In the genomic region with DNA sequence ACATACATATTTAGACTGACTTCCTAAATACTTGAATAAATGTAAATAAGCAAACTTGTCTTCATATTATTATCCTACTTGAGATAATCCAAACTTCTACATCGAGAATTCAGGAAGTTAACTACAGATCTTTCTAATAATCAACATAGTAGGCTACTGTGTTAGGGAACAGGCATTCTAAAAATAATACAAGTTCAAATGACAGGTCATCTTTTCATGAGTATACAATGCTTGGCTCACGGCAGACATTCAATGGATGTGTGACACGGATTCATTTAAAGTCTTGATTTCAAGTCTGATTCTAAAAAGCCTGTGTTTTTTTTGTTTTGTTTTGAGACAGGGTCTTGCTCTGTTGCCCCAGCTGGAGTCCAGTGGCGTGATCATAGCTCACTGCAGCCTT, we compare ENCODE assay signal across 30 cellular contexts.
"Had no signal": no experiment of that assay in that cellular context is flagged by ENCODE, and none has a peak within 500 bp of the region (broad histone marks: within the 10 kb centered on the region; RNA-seq: fewer than 3 reads in every experiment).

No MANE protein-coding gene starts in this region.

- H3K9me3 ChIP-seq: pancreas, prostate gland, spleen, suprapubic skin, testis, tibial artery, transverse colon, upper lobe of right lung, uterus had no signal

- H3K9me3 Mint-ChIP-seq: naive B cell; naive thymus-derived CD8-positive, alpha-beta T cell; natural killer cell treated with Interleukin-12 subunit alpha and Interleukin-12 subunit beta and Interleukin-15 and Interleukin-18, amount 100 ng/mL, for 72 hours; nephron progenitor cell; neural progenitor cell; stimulated activated memory B cell treated with anti-CD40 and anti-IgM and Interleukin-4, amounts not matched to agents 10 μg/mL and 1 μg/mL and 100 μg/mL, for 72 hours; stimulated activated naive CD8-positive, alpha-beta T cell treated with anti-CD3 and anti-CD28 coated beads, Interleukin-15, amount 100 ng/mL, for 72 hours; type B pancreatic cell had no signal

- H3K4me3 ChIP-seq: neural progenitor cell, pancreas, prostate gland, skin epidermis, smooth muscle cell, spleen, suprapubic skin, testis, tibial artery, transverse colon, upper lobe of right lung, uterus had no signal

- H3K27me3 ChIP-seq: neural progenitor cell, pancreas, spleen, suprapubic skin, testis, tibial artery, transverse colon, upper lobe of right lung, uterus had no signal

- H3K4me3 Mint-ChIP-seq: naive B cell; naive thymus-derived CD8-positive, alpha-beta T cell; natural killer cell treated with Interleukin-12 subunit alpha and Interleukin-12 subunit beta and Interleukin-15 and Interleukin-18, amount 100 ng/mL, for 72 hours; nephron progenitor cell; neural progenitor cell; stimulated activated memory B cell treated with anti-CD40 and anti-IgM and Interleukin-4, amounts not matched to agents 10 μg/mL and 1 μg/mL and 100 μg/mL, for 72 hours; stimulated activated naive CD8-positive, alpha-beta T cell treated with anti-CD3 and anti-CD28 coated beads, Interleukin-15, amount 100 ng/mL, for 72 hours; type B pancreatic cell had no signal

- H3K27ac ChIP-seq: neural progenitor cell, pancreas, prostate gland, skin epidermis, spleen, suprapubic skin, testis, tibial artery, transverse colon, upper lobe of right lung, uterus had no signal

- FAIRE-seq: pancreas had no signal

- H3K36me3 ChIP-seq: prostate gland, uterus had no signal

- ATAC-seq: naive thymus-derived CD8-positive, alpha-beta T cell; natural killer cell treated with Interleukin-12 subunit alpha and Interleukin-12 subunit beta and Interleukin-15 and Interleukin-18, amount 100 ng/mL, for 72 hours; pancreas; right cardiac atrium; sciatic nerve; stimulated activated memory B cell treated with anti-CD40 and anti-IgM and Interleukin-4, amounts not matched to agents 10 μg/mL and 1 μg/mL and 100 μg/mL, for 72 hours; stimulated activated naive CD8-positive, alpha-beta T cell treated with anti-CD3 and anti-CD28 coated beads, Interleukin-15, amount 100 ng/mL, for 72 hours; stimulated activated naive CD8-positive, alpha-beta T cell treated with anti-CD3 and anti-CD28 coated beads, Interleukin-15, Interleukin-2, amounts not matched to agents 100 U/mL and 50 U/mL, for 24 hours; upper lobe of right lung had no signal

- H3K27ac Mint-ChIP-seq: natural killer cell treated with Interleukin-12 subunit alpha and Interleukin-12 subunit beta and Interleukin-15 and Interleukin-18, amount 100 ng/mL, for 72 hours; neural progenitor cell; stimulated activated memory B cell treated with anti-CD40 and anti-IgM and Interleukin-4, amounts not matched to agents 10 μg/mL and 1 μg/mL and 100 μg/mL, for 72 hours; stimulated activated naive CD8-positive, alpha-beta T cell treated with anti-CD3 and anti-CD28 coated beads, Interleukin-15, amount 100 ng/mL, for 72 hours; type B pancreatic cell had no signal

- H3K4me1 Mint-ChIP-seq: naive B cell; nephron progenitor cell; neural progenitor cell; stimulated activated memory B cell treated with anti-CD40 and anti-IgM and Interleukin-4, amounts not matched to agents 10 μg/mL and 1 μg/mL and 100 μg/mL, for 72 hours; stimulated activated naive CD8-positive, alpha-beta T cell treated with anti-CD3 and anti-CD28 coated beads, Interleukin-15, amount 100 ng/mL, for 72 hours had no signal

- DNase-seq: naive B cell; naive thymus-derived CD8-positive, alpha-beta T cell; nephron progenitor cell; occipital lobe; pancreas; right cardiac atrium; spleen; stimulated activated CD4-positive, alpha-beta T cell treated with anti-CD3 and anti-CD28 coated beads, Interleukin-12 subunit alpha, Interleukin-12 subunit beta, amount 100 ng/mL, for 4 hours; stimulated activated CD4-positive, alpha-beta T cell treated with anti-CD3 and anti-CD28 coated beads, Interleukin-1b, Interleukin-23, amount 100 ng/mL, for 48 hours; stimulated activated CD4-positive, alpha-beta T cell treated with anti-CD3 and anti-CD28 coated beads, Interleukin-4, amount 100 ng/mL, for 1 hour; stimulated activated CD4-positive, alpha-beta T cell treated with anti-CD3 and anti-CD28 coated beads, Interleukin-4, amount 100 ng/mL, for 4 hours; stimulated activated CD8-positive, alpha-beta memory T cell treated with anti-CD3 and anti-CD28 coated beads, Interleukin-4, amount 100 ng/mL, for 48 hours; stimulated activated naive CD4-positive, alpha-beta T cell; stimulated activated naive CD8-positive, alpha-beta T cell treated with anti-CD3 and anti-CD28 coated beads, Interleukin-15, amount 100 ng/mL, for 72 hours; stimulated activated naive CD8-positive, alpha-beta T cell treated with anti-CD3 and anti-CD28 coated beads, Interleukin-15, Interleukin-2, amounts not matched to agents 100 U/mL and 50 U/mL, for 24 hours; substantia nigra; testis; tibial artery; transverse colon; upper lobe of right lung; uterus had no signal

- H3K27me3 Mint-ChIP-seq: naive B cell; naive thymus-derived CD8-positive, alpha-beta T cell; natural killer cell treated with Interleukin-12 subunit alpha and Interleukin-12 subunit beta and Interleukin-15 and Interleukin-18, amount 100 ng/mL, for 72 hours; stimulated activated memory B cell treated with anti-CD40 and anti-IgM and Interleukin-4, amounts not matched to agents 10 μg/mL and 1 μg/mL and 100 μg/mL, for 72 hours; stimulated activated naive CD8-positive, alpha-beta T cell treated with anti-CD3 and anti-CD28 coated beads, Interleukin-15, amount 100 ng/mL, for 72 hours; type B pancreatic cell had no signal

- H3K4me1 ChIP-seq: neural progenitor cell, pancreas, spleen, suprapubic skin, testis, tibial artery, transverse colon, upper lobe of right lung, uterus had no signal
